Comparison of ENCODE assay signal across 20 cellular contexts in the genomic region with DNA sequence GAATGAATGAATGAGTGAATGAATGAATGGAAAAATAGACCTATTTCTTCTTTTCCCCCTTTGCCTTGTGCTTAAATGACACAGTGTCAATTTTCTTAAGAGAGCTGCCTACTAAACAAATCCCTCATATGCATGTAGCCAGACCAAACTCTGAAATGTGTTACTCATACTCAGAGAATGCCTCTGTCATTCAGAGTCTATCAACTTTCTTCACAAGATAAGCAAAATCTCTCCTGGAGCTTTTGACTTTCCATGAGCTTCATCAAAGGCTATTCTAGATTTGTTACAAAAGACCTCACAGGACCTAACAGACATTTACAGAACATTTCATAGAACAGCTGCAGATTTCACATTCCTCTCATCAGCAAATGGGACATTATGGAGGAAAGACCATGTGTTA.
"Had no signal": no experiment of that assay in that cellular context is flagged by ENCODE, and none has a peak within 500 bp of the region (broad histone marks: within the 10 kb centered on the region; RNA-seq: fewer than 3 reads in every experiment).

No MANE protein-coding gene starts in this region.

- H3K4me3 ChIP-seq: adrenal gland, colonic mucosa, mucosa of descending colon, thyroid gland had no signal

- H3K36me3 ChIP-seq: adrenal gland, colonic mucosa, neutrophil, thyroid gland had no signal

- H3K4me1 ChIP-seq: adrenal gland, colonic mucosa, thyroid gland had no signal

- H3K27ac ChIP-seq: adrenal gland, colonic mucosa, neutrophil, thyroid gland had no signal

- H3K9me3 ChIP-seq: adrenal gland, colonic mucosa, mucosa of descending colon, neutrophil, thyroid gland had no signal

- DNase-seq: activated CD8-positive, alpha-beta memory T cell treated with anti-CD3 and anti-CD28 coated beads for 24 hours; activated gamma-delta T cell treated with Interleukin-2 at 50 U/mL for 16 hours; adrenal gland; central memory CD4-positive, alpha-beta T cell; colonic mucosa; hypothalamus; left ventricle myocardium superior; mucosa of descending colon; naive thymus-derived CD4-positive, alpha-beta T cell; posterior cingulate gyrus; stimulated activated CD4-positive, alpha-beta T cell treated with anti-CD3 and anti-CD28 coated beads, Interleukin-12 subunit alpha, Interleukin-12 subunit beta, amount 100 ng/mL, for 4 hours; stimulated activated CD4-positive, alpha-beta T cell treated with anti-CD3 and anti-CD28 coated beads, Interleukin-1b, Interleukin-23, amount 100 ng/mL, for 48 hours; stimulated activated CD8-positive, alpha-beta memory T cell treated with anti-CD3 and anti-CD28 coated beads, Interleukin-4, amount 100 ng/mL, for 48 hours; stimulated activated naive CD4-positive, alpha-beta T cell treated with Interleukin-2 at 50 U/mL for 16 hours; T-helper 1 cell; T1000; thyroid gland had no signal

- H3K27me3 ChIP-seq: colonic mucosa, thyroid gland had no signal

- ATAC-seq: activated CD4-positive, CD25-positive, alpha-beta regulatory T cell treated with anti-CD3 and anti-CD28 coated beads, Interleukin-2, amount 50 U/mL, for 24 hours; activated naive CD4-positive, alpha-beta T cell treated with anti-CD3 and anti-CD28 coated beads, Interleukin-2, amount 50 U/mL, for 72 hours; left ventricle myocardium superior; mucosa of descending colon; naive thymus-derived CD4-positive, alpha-beta T cell had no signal
